Comparison of ENCODE assay signal across 1 cellular context in the genomic region with DNA sequence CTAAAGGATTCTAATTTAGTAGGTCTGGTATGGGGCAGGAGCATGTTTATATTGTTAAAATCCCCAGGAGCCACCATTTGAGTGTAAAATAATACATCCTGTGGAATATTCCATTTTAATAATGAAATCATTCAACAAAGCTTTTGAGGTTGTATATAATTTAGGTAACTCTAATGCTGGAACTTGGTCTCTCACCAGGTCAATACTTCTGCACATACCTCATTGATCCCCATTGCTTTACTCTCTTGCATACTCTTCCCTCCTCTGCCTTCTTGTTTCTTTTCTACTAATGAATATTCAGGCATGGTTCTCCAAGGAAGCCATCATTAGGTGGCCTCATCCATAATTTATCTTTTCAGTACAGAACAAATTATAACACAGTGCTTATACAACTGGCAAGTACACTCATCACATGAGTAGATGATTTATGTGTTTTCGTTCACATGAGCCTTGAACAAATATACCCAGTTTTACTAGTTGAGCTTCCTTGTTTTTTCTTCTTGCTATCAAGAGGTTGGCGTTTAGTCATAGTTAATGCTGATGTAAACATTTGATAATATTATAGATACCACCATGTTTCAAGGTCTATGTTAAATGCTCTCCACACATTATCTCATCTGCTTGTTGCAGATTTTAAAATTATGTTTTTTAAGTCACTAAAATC.
TF ChIP-seq lines count a peak whose summit lies in the region.

No MANE protein-coding gene starts in this region.

TF ChIP-seq in GM12878, 131 proteins besides CTCF, POLR2A, EP300 and RAD21 (continued from another document):
- no peak for TF ChIP-seq BRCA1 (IDR thresholded peaks at IDR 0.05; ENCODE audit: low read depth, low read length)
- TF ChIP-seq TBL1XR1 (IDR thresholded peaks at IDR 0.05; ENCODE audit: low read depth, low read length): no peak
